ENCODE assay signal across 8 cellular contexts in genomic region chr1:107140703-107141490, GRCh38. TPM values are rescaled to one million over a fixed set of nuclear protein-coding genes. Genes with fewer than 3 reads are reported as not detected.
A peak's percentile ranks its signal among the peaks of the same experiment; 100 is the strongest.
DNase-seq lines count a peak whose midpoint lies in the region; ATAC-seq, FAIRE-seq and TF ChIP-seq lines count a peak whose summit lies in the region.

NTNG1 (plus strand) TSS chr1:107141039.

- no TSS peak for BruUV-seq in mammary epithelial cell (replicated peaks; lab: Mats Ljungman, UMichigan)

- ATAC-seq in GM21619 (IDR thresholded peaks at IDR 0.05; ENCODE audit: unreplicated experiment) (peak; percentile 24), GM19467 (IDR thresholded peaks at IDR 0.05; ENCODE audit: unreplicated experiment) (no peak), HG03196 (IDR thresholded peaks at IDR 0.05; ENCODE audit: unreplicated experiment) (no peak)

- WGBS in mammary epithelial cell (ENCODE audit: low coverage, missing lambda C conversion rate) = 2% methylated on average over 37 of the region's 79 CpGs

- in situ Hi-C loops in mammary epithelial cell (cut with MboI; ENCODE audit: low sequenced_read_pairs in 2 of 2) = loop anchor here (5.0 to 25.0 kb wide), 3 partner anchors 84 to 1129 kb away; partner anchors contain the start of gene PRMT6 (in 1 of the 2)

- CTCF ChIA-PET in mammary epithelial cell (lab: Charles Lee; ENCODE audit: low non-redundant PET) = interaction anchor here (0.8 to 0.9 kb wide), 2 partner anchors 9 to 85 kb away, joined by 5 to 16 read pairs; partner anchors contain the start of gene PRMT6

- H3K4me2 ChIP-seq in mammary epithelial cell (ENCODE audit: insufficient read depth, low read depth, low read length) = peak within 1 kb of the TSS; percentile 100

- no peaks in the 10 kb centered on the region for H4K20me1 ChIP-seq in mammary epithelial cell (ENCODE audit: insufficient read depth, low read length)

- H3K4me1 ChIP-seq in NT2/D1 (ENCODE audit: insufficient read depth, insufficient read length) (no peaks in the 10 kb centered on the region), mammary epithelial cell (ENCODE audit: insufficient read depth, low read length) (peaks cover 34% of the 10 kb centered on the region), kidney (ENCODE audit: control insufficient read depth in 1 of 2, insufficient read depth in 1 of 2, low read depth in 1 of 2, low read length in 2 of 2) (peaks cover 0 to 3% of the 10 kb centered on the region in 2 donors)

- TF ChIP-seq CTCF in mammary epithelial cell (conservative IDR thresholded peaks at IDR 0.05 in 1 of 2, IDR thresholded peaks at IDR 0.05 in 1 of 2; ENCODE audit: extremely low read depth in 1 of 2, insufficient read depth in 1 of 2, low read depth in 1 of 2, low read length in 2 of 2) = no peak
- TF ChIP-seq CTCF in kidney (IDR thresholded peaks at IDR 0.05; ENCODE audit: borderline replicate concordance, extremely low read depth, insufficient read depth) = no peak

- H3K4me3 ChIP-seq in NT2/D1 (ENCODE audit: insufficient read length, low read depth) (peak within 1 kb of the TSS; percentile 62), mammary epithelial cell (replicated peaks in 1 of 3; ENCODE audit: insufficient read depth in 1 of 3, low read depth in 2 of 3, low read length in 3 of 3) (peak within 1 kb of the TSS; percentile 63 to 75 (median 64)), kidney (ENCODE audit: low read length in 2 of 2) (peak within 1 kb of the TSS; percentile 62 to 66)

- DNase-seq in COLO668 (lab: John Stamatoyannopoulos, UW; ENCODE audit: unreplicated experiment) (peak; percentile 73), NT2/D1 (ENCODE audit: low read depth, low spot score) (peak; percentile 48), mammary epithelial cell (peak; percentile 13), kidney (peak; percentile 76)
- peak; percentile 23 for DNase-seq in stimulated activated CD8-positive, alpha-beta memory T cell treated with anti-CD3 and anti-CD28 coated beads, Interleukin-4, amount 100 ng/mL, for 48 hours

- H3K9me3 ChIP-seq in NT2/D1 (ENCODE audit: insufficient read depth, low read length) = no peaks in the 10 kb centered on the region
- H3K9me3 ChIP-seq in mammary epithelial cell (replicated peaks; ENCODE audit: insufficient read depth, low read length) = no peaks in the 10 kb centered on the region
- H3K9me3 ChIP-seq in kidney (ENCODE audit: control insufficient read depth in 1 of 2, low read length in 2 of 2) = no peaks in the 10 kb centered on the region

- peak within 1 kb of the TSS; percentile 84 for H2AFZ ChIP-seq in mammary epithelial cell (ENCODE audit: low read depth, low read length)

- H3K27ac ChIP-seq in mammary epithelial cell (ENCODE audit: insufficient read depth, low read depth, low read length) (no peak within 1 kb of the TSS), kidney (ENCODE audit: low read depth in 2 of 2, low read length in 2 of 2) (no peak within 1 kb of the TSS)

- peaks cover 10% of the 10 kb centered on the region for H3K27me3 ChIP-seq in NT2/D1 (ENCODE audit: insufficient read depth, insufficient read length)
- no peaks in the 10 kb centered on the region for H3K27me3 ChIP-seq in mammary epithelial cell (ENCODE audit: insufficient read depth, low read length)

- H3K79me2 ChIP-seq in mammary epithelial cell (ENCODE audit: insufficient read depth, low read length) = no peaks in the 10 kb centered on the region

- dilution Hi-C loops in mammary epithelial cell (cut with HindIII; ENCODE audit: low sequenced_read_pairs) = no loop called here

- FAIRE-seq in kidney (lab: Jason Lieb, UNC) = no peak

- intact Hi-C loops in mammary epithelial cell (cut with micrococcal nuclease) = loop anchor here (5.0 kb wide), 3 partner anchors 386 to 1119 kb away; no protein-coding TSS in a partner anchor
- intact Hi-C loops in kidney (cut with DNase I) = no loop called here

- H3K9ac ChIP-seq in NT2/D1 (ENCODE audit: insufficient read length, low read depth) (peak within 1 kb of the TSS; percentile 58), mammary epithelial cell (ENCODE audit: insufficient read depth, low read length) (peak within 1 kb of the TSS; percentile 6), kidney (ENCODE audit: low read length in 2 of 2) (peak within 1 kb of the TSS; percentile 41 to 42)

- no peaks in the 10 kb centered on the region for H3K36me3 ChIP-seq in NT2/D1 (ENCODE audit: insufficient read depth, insufficient read length, low read length)
- H3K36me3 ChIP-seq in mammary epithelial cell (ENCODE audit: insufficient read depth, low read length) = no peaks in the 10 kb centered on the region
- H3K36me3 ChIP-seq in kidney (ENCODE audit: control insufficient read depth in 1 of 2, insufficient read depth in 2 of 2, low read length in 2 of 2) = no peaks in the 10 kb centered on the region

RNA-seq across cellular contexts. Expression of gene NTNG1, which starts in this region (rescaled TPM):
- total RNA-seq in mammary epithelial cell (1 to 10 TPM; 1.2 to 6.1 TPM), kidney (2.8 TPM)
- polyA plus RNA-seq in mammary epithelial cell (1.7 TPM), kidney (ENCODE audit: insufficient read depth, low read depth, low replicate concordance) (7.7 TPM)
- 4.7 TPM for polyA minus RNA-seq in mammary epithelial cell

Comparison
In these comparisons a context has a peak if more than half of its experiments do, and no peak if none do; other contexts are left out.
1. DNase-seq: peak in every context shown above with its lines; median percentile 76 in kidney; 73 in COLO668; 48 in NT2/D1; 23 in stimulated activated CD8-positive, alpha-beta memory T cell treated with anti-CD3 and anti-CD28 coated beads, Interleukin-4, amount 100 ng/mL, for 48 hours; 13 in mammary epithelial cell.
2. H3K9ac ChIP-seq: peak in every context shown above with its lines; median percentile 58 in NT2/D1; 42 in kidney; 6 in mammary epithelial cell.